Comparison of ENCODE assay signal across 18 cellular contexts in the genomic region with DNA sequence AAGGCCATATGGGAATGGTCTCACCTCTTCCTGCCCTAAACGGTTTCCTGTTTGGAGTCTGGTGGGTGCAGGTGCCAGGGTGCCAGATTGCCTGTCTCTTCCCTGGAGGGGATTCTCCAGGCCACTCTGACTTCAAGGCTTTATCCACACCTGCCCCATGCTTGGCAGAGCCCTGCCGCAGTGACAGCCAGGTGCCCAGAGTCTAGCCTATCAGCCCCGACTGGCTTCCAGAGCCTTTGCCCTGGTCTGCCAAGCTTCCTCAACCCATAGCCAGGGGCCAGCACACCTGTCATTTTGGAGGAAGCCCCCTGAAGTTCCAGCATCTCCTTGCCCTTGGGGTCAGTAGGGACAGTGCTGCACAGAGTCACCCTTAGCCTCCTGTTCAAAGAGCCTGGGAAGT. TPM values are rescaled to one million over a fixed set of nuclear protein-coding genes. Genes with fewer than 3 reads are reported as not detected.
DNase-seq lines count a peak whose midpoint lies in the region; ATAC-seq and TF ChIP-seq lines count a peak whose summit lies in the region.
"Had no signal": no experiment of that assay in that cellular context is flagged by ENCODE, and none has a peak within 500 bp of the region (broad histone marks: within the 10 kb centered on the region; RNA-seq: fewer than 3 reads in every experiment).

No MANE protein-coding gene starts in this region.

- H3K9me3 Mint-ChIP-seq in chondrocyte (ENCODE audit: low read depth): no peaks in the 10 kb centered on the region
- H3K9me3 Mint-ChIP-seq: CD4-positive, alpha-beta T cell had no signal

- ATAC-seq in DND-41 (ENCODE audit: insufficient read depth, low read depth): peak; percentile 18; the same call in 1 of the 3 replicates
- ATAC-seq in GM19324 (IDR thresholded peaks at IDR 0.05; ENCODE audit: low FRiP score, unreplicated experiment): no peak
- ATAC-seq in HG02798 (IDR thresholded peaks at IDR 0.05; ENCODE audit: poor library complexity, unreplicated experiment): no peak
- ATAC-seq: GM23338, PC-3 had no signal

- H3K4me3 ChIP-seq in BLaER1 treated with 17β-estradiol and CSF1 and Interleukin-3, amounts not matched to agents 10 nM and 100 nM: peak overlapping the region in 6 of 10 experiments; percentile 31 to 51 (median 36); a peak in 9 of 20 replicates
- H3K4me3 ChIP-seq in DND-41 (ENCODE audit: low read depth in 1 of 2, low read length in 2 of 2): no peak overlapping the region
- H3K4me3 ChIP-seq in neuronal stem cell (ENCODE audit: low read length in 2 of 2): no peak overlapping the region
- H3K4me3 ChIP-seq: GM23338 had no signal

- H3K27me3 ChIP-seq in BLaER1 treated with 17β-estradiol and CSF1 and Interleukin-3, amounts not matched to agents 10 nM and 100 nM: no peaks in the 10 kb centered on the region
- H3K27me3 ChIP-seq in DND-41 (ENCODE audit: insufficient read depth, low read length, poor library complexity): no peaks in the 10 kb centered on the region
- H3K27me3 ChIP-seq in neuronal stem cell (ENCODE audit: control insufficient read depth in 3 of 3, insufficient read depth in 3 of 3, low read depth in 1 of 3, low read length in 3 of 3): no peaks in the 10 kb centered on the region

- H3K4me1 Mint-ChIP-seq in chondrocyte (ENCODE audit: low read depth): peaks cover 7% of the 10 kb centered on the region

- H3K27me3 Mint-ChIP-seq in chondrocyte (ENCODE audit: low read depth): peaks cover 6% of the 10 kb centered on the region

- no peak overlapping the region for H4K8ac ChIP-seq in neuronal stem cell (ENCODE audit: low read depth, low read length)

- peaks cover 23 to 32% (median 25%) of the 10 kb centered on the region in 11 experiments for H3K9me3 ChIP-seq in BLaER1 treated with 17β-estradiol and CSF1 and Interleukin-3, amounts not matched to agents 10 nM and 100 nM (replicated peaks in 1 of 11)
- H3K9me3 ChIP-seq in DND-41 (ENCODE audit: insufficient read depth, low read length, severe bottlenecking): peaks cover 20% of the 10 kb centered on the region
- H3K9me3 ChIP-seq in neuronal stem cell (replicated peaks in 1 of 2; ENCODE audit: control insufficient read depth in 2 of 2, insufficient read depth in 1 of 2, low read depth in 1 of 2, low read length in 2 of 2): peaks cover 2 to 5% of the 10 kb centered on the region in 2 donors

- H4K20me1 ChIP-seq in BLaER1 treated with 17β-estradiol and CSF1 and Interleukin-3, amounts not matched to agents 10 nM and 100 nM: no peaks in the 10 kb centered on the region
- no peaks in the 10 kb centered on the region for H4K20me1 ChIP-seq in DND-41 (ENCODE audit: insufficient read depth, low read length)

- peak overlapping the region; percentile 7 for H2BK120ac ChIP-seq in neuronal stem cell (ENCODE audit: low read depth, low read length)

- no peak overlapping the region for H2BK12ac ChIP-seq in neuronal stem cell (ENCODE audit: low read length)

- H3K36me3 Mint-ChIP-seq in chondrocyte (ENCODE audit: low read depth): peaks cover 1% of the 10 kb centered on the region

- DNase-seq in DND-41 (peak; percentile 33), chondrocyte (ENCODE audit: low spot score) (peak; percentile 56), neuronal stem cell (ENCODE audit: low spot score) (no peak), hippocampal formation (lab: John Stamatoyannopoulos, UW) (no peak)
- DNase-seq: AML-193, DMS53, NCI-H1105 treated with DMSO at 0.1 percent for 48 hours, NCI-H1694, NCI-H2081 treated with DMSO at 0.1 percent for 48 hours, NCI-H510A, NCI-H82, PC-3, RPMI8226 had no signal

- H3K23ac ChIP-seq in neuronal stem cell (ENCODE audit: low read depth, low read length, poor library complexity): no peak overlapping the region

- H3K4me2 ChIP-seq in BLaER1 treated with 17β-estradiol and CSF1 and Interleukin-3, amounts not matched to agents 10 nM and 100 nM: peak overlapping the region; percentile 58 to 98 (median 90)
- H3K4me2 ChIP-seq in DND-41 (ENCODE audit: insufficient read depth, low read length): no peak overlapping the region
- no peak overlapping the region for H3K4me2 ChIP-seq in neuronal stem cell (ENCODE audit: insufficient read depth, low read length, poor library complexity, severe bottlenecking)
- H3K4me2 ChIP-seq: GM23338 had no signal

- no peak overlapping the region for H3K4ac ChIP-seq in neuronal stem cell (ENCODE audit: low read length)

- no peak for TF ChIP-seq CTCF in DND-41 (IDR thresholded peaks at IDR 0.05; ENCODE audit: borderline replicate concordance, extremely low read depth, low read length, poor library complexity, severe bottlenecking)
- TF ChIP-seq CTCF in chondrocyte (IDR thresholded peaks at IDR 0.05): no peak

- peaks cover 0 to 13% (median 8%) of the 10 kb centered on the region in 11 experiments; a peak in 6 of 22 replicates for H3K36me3 ChIP-seq in BLaER1 treated with 17β-estradiol and CSF1 and Interleukin-3, amounts not matched to agents 10 nM and 100 nM
- H3K36me3 ChIP-seq in DND-41 (ENCODE audit: insufficient read depth, low read length) (no peaks in the 10 kb centered on the region), neuronal stem cell (replicated peaks in 1 of 2; ENCODE audit: control insufficient read depth in 2 of 2, insufficient read depth in 2 of 2, low read length in 2 of 2) (no peaks in the 10 kb centered on the region)

- H3K14ac ChIP-seq in neuronal stem cell (ENCODE audit: low read length): no peak overlapping the region

- H2BK15ac ChIP-seq in neuronal stem cell (ENCODE audit: low read length): no peak overlapping the region

- peak overlapping the region; percentile 33 for H3K18ac ChIP-seq in neuronal stem cell (ENCODE audit: low read length)

- H3K27ac ChIP-seq in BLaER1 treated with 17β-estradiol and CSF1 and Interleukin-3, amounts not matched to agents 10 nM and 100 nM: peak overlapping the region in 10 of 11 experiments; percentile 53 to 97 (median 92); a peak in 19 of 22 replicates
- H3K27ac ChIP-seq in DND-41 (ENCODE audit: low read length) (peak overlapping the region; percentile 46; the same call in 1 of the 2 replicates), neuronal stem cell (replicated peaks; ENCODE audit: low read length) (no peak overlapping the region)

- no peak overlapping the region for H3K27ac Mint-ChIP-seq in chondrocyte (ENCODE audit: unreplicated experiment)
- H3K27ac Mint-ChIP-seq: CD4-positive, alpha-beta T cell; GM23338 had no signal

- H2AFZ ChIP-seq in DND-41 (ENCODE audit: low read depth, low read length): no peak overlapping the region
- peak overlapping the region; percentile 8 for H2AFZ ChIP-seq in neuronal stem cell (ENCODE audit: low read length)
- H2AFZ ChIP-seq: GM23338 had no signal

- no peaks in the 10 kb centered on the region for H3K79me2 ChIP-seq in DND-41 (ENCODE audit: insufficient read depth, low read length)

- no peak overlapping the region for H2AK5ac ChIP-seq in neuronal stem cell (ENCODE audit: low read depth, low read length)

- H4K91ac ChIP-seq in neuronal stem cell (ENCODE audit: low read depth, low read length, poor library complexity): no peak overlapping the region

- H3K4me1 ChIP-seq in BLaER1 treated with 17β-estradiol and CSF1 and Interleukin-3, amounts not matched to agents 10 nM and 100 nM: peaks cover 39 to 65% (median 60%) of the 10 kb centered on the region in 10 experiments
- H3K4me1 ChIP-seq in DND-41 (ENCODE audit: insufficient read depth, low read length) (peaks cover 30% of the 10 kb centered on the region), neuronal stem cell (ENCODE audit: control insufficient read depth in 2 of 2, insufficient read depth in 1 of 2, low read depth in 1 of 2, low read length in 2 of 2) (peaks cover 18 to 27% of the 10 kb centered on the region in 2 donors)

- no CpG with 5 or more reads among the region's 3 CpGs for WGBS in neuronal stem cell (ENCODE audit: extremely low coverage in 2 of 2, insufficient read length in 2 of 2, insufficient replicate concordance in 1 of 2), 2 donors

- H3K79me1 ChIP-seq in neuronal stem cell (ENCODE audit: low read depth, low read length): no peaks in the 10 kb centered on the region

- peak overlapping the region in 9 of 11 experiments; percentile 60 to 86 (median 82); a peak in 17 of 22 replicates for H3K9ac ChIP-seq in BLaER1 treated with 17β-estradiol and CSF1 and Interleukin-3, amounts not matched to agents 10 nM and 100 nM
- H3K9ac ChIP-seq in DND-41 (ENCODE audit: low read depth, low read length) (no peak overlapping the region), neuronal stem cell (ENCODE audit: low read depth, low read length, poor library complexity) (no peak overlapping the region)

- H2BK5ac ChIP-seq in neuronal stem cell (ENCODE audit: low read length): peak overlapping the region; percentile 54

- no peak overlapping the region for H3K4me3 Mint-ChIP-seq in chondrocyte (ENCODE audit: unreplicated experiment)
- H3K4me3 Mint-ChIP-seq: CD4-positive, alpha-beta T cell; GM23338 had no signal

RNA-seq across cellular contexts. Expression of gene TBATA, which starts 21.6 kb away (rescaled TPM):
- not detected in 3 replicates for total RNA-seq in chondrocyte
- not detected for polyA plus RNA-seq in neuronal stem cell (2013, experiment 1 of 2)
- not detected for polyA plus RNA-seq in neuronal stem cell (2013, experiment 2 of 2)
- total RNA-seq: CD4-positive, alpha-beta T cell; GM23338; PC-3 had no signal
- polyA plus RNA-seq: GM23338 had no signal

RNA-seq across cellular contexts. Expression of gene SGPL1, which starts 52.2 kb away (rescaled TPM):
- total RNA-seq in chondrocyte: 44.2 to 71.8 TPM (median 60.5 TPM) in 3 replicates
- polyA plus RNA-seq in neuronal stem cell (2013, experiment 1 of 2): 23.0 TPM
- polyA plus RNA-seq in neuronal stem cell (2013, experiment 2 of 2): 23.0 TPM

Comparison
In these comparisons a context has a peak if more than half of its experiments do, and no peak if none do; other contexts are left out.
1. H3K4me2 ChIP-seq: peak in BLaER1 treated with 17β-estradiol and CSF1 and Interleukin-3, amounts not matched to agents 10 nM and 100 nM (11 of 11); none in DND-41 (single experiment) and neuronal stem cell (single experiment).
2. H3K4me3 ChIP-seq: peak in BLaER1 treated with 17β-estradiol and CSF1 and Interleukin-3, amounts not matched to agents 10 nM and 100 nM (6 of 10); none in DND-41 (0 of 2) and neuronal stem cell (0 of 2).
3. H3K9ac ChIP-seq: peak in BLaER1 treated with 17β-estradiol and CSF1 and Interleukin-3, amounts not matched to agents 10 nM and 100 nM (9 of 11); none in DND-41 (single experiment) and neuronal stem cell (single experiment).
4. DNase-seq: peak in DND-41 (single experiment) and chondrocyte (single experiment); none in neuronal stem cell (single experiment) and hippocampal formation (0 of 2).